ENCODE assay signal across 14 cellular contexts in genomic region chr1:116762781-116763115, GRCh38. TPM values are rescaled to one million over a fixed set of nuclear protein-coding genes. Genes with fewer than 3 reads are reported as not detected.
DNase-seq lines count a peak whose midpoint lies in the region; TF ChIP-seq lines count a peak whose summit lies in the region.
"Had no signal": no experiment of that assay in that cellular context is flagged by ENCODE, and none has a peak within 500 bp of the region (broad histone marks: within the 10 kb centered on the region; RNA-seq: fewer than 3 reads in every experiment).

No MANE protein-coding gene starts in this region.

- peak overlapping the region; percentile 73 for H2AFZ ChIP-seq in OCI-LY7 (ENCODE audit: low read length)
- H2AFZ ChIP-seq in neural progenitor cell (replicated peaks) = no peak overlapping the region
- H2AFZ ChIP-seq: GM23248 had no signal

- peaks cover 9% of the 10 kb centered on the region for H3K4me1 ChIP-seq in OCI-LY7 (ENCODE audit: insufficient read depth, low read length, poor library complexity, severe bottlenecking)
- no peaks in the 10 kb centered on the region for H3K4me1 ChIP-seq in neural progenitor cell

- no TSS peak for BruUV-seq in OCI-LY7 (replicated peaks; lab: Mats Ljungman, UMichigan)

- H3K9me3 ChIP-seq in OCI-LY7 (ENCODE audit: low read length) (peaks cover 7% of the 10 kb centered on the region; the same call in 1 of the 2 replicates), neural progenitor cell (ENCODE audit: low read depth) (no peaks in the 10 kb centered on the region), MG63 (peaks cover 2% of the 10 kb centered on the region; the same call in 1 of the 2 replicates)

- H3K4me2 ChIP-seq in OCI-LY7 (ENCODE audit: low read length) = no peak overlapping the region
- H3K4me2 ChIP-seq in neural progenitor cell = no peak overlapping the region

- intact Hi-C loops in OCI-LY7 (cut with micrococcal nuclease; ENCODE audit: unreplicated experiment) = no loop called here

- H3K4me1 Mint-ChIP-seq in T-helper 1 cell treated with Interleukin-12 subunit alpha and Interleukin-12 subunit beta and Interleukin-4 antibody, amounts not matched to agents 30 μg/mL and 1 μg/mL, for 36 hours (ENCODE audit: low read depth) = peaks cover 75% of the 10 kb centered on the region
- H3K4me1 Mint-ChIP-seq in brain (peaks cover 19% of the 10 kb centered on the region), neural progenitor cell (peaks cover 20% of the 10 kb centered on the region)

- H3K27ac Mint-ChIP-seq in T-helper 1 cell treated with Interleukin-12 subunit alpha and Interleukin-12 subunit beta and Interleukin-4 antibody, amounts not matched to agents 30 μg/mL and 1 μg/mL, for 36 hours = peak overlapping the region; percentile 99
- H3K27ac Mint-ChIP-seq in brain (peak overlapping the region in 4 of 5 experiments; percentile 38 to 84 (median 60)), neural progenitor cell (peak overlapping the region; percentile 96)

- no peak for DNase-seq in T-helper 1 cell
- no peak for DNase-seq in OCI-LY7 (ENCODE audit: low spot score)
- DNase-seq in neural progenitor cell (ENCODE audit: low spot score) = no peak
- DNase-seq in iPS-NIHi7 (ENCODE audit: extremely low spot score) = no peak
- DNase-seq in MG63 = no peak
- no peak for DNase-seq in NCI-H1436 treated with DMSO at 0.1 percent for 48 hours (lab: John Stamatoyannopoulos, UW)
- DNase-seq: NCI-H1436, RPMI8226 had no signal

- no peaks in the 10 kb centered on the region for H3K79me2 ChIP-seq in OCI-LY7 (ENCODE audit: insufficient read depth, low read depth, low read length)
- H3K79me2 ChIP-seq in neural progenitor cell (ENCODE audit: low read depth) = no peaks in the 10 kb centered on the region

- CTCF ChIA-PET in OCI-LY7 (lab: Charles Lee; ENCODE audit: unreplicated experiment) = no interaction called here

- H3K27me3 ChIP-seq in neural progenitor cell = no peaks in the 10 kb centered on the region
- no peaks in the 10 kb centered on the region for H3K27me3 ChIP-seq in MG63

- no peaks in the 10 kb centered on the region for H3K27me3 Mint-ChIP-seq in T-helper 1 cell treated with Interleukin-12 subunit alpha and Interleukin-12 subunit beta and Interleukin-4 antibody, amounts not matched to agents 30 μg/mL and 1 μg/mL, for 36 hours (ENCODE audit: low read depth)
- H3K27me3 Mint-ChIP-seq in brain (no peaks in the 10 kb centered on the region), neural progenitor cell (ENCODE audit: insufficient read depth, low read depth) (peaks cover 2% of the 10 kb centered on the region)

- POLR2A ChIA-PET in OCI-LY7 (lab: Charles Lee) = interaction anchor here (0.5 kb wide), 1 partner anchor 14 kb away, joined by 5 read pairs; no protein-coding TSS in a partner anchor

- no peak overlapping the region for H3K4me3 ChIP-seq in OCI-LY7 (ENCODE audit: low read depth, low read length, poor library complexity, severe bottlenecking)
- no peak overlapping the region for H3K4me3 ChIP-seq in neural progenitor cell
- H3K4me3 ChIP-seq in MG63 = no peak overlapping the region
- H3K4me3 ChIP-seq: GM23248 had no signal

- no peak overlapping the region for H3K27ac ChIP-seq in OCI-LY7 (ENCODE audit: low read depth, low read length, poor library complexity, severe bottlenecking)
- H3K27ac ChIP-seq in neural progenitor cell = no peak overlapping the region
- H3K27ac ChIP-seq: 22Rv1, GM23248 had no signal

- H3K9me3 Mint-ChIP-seq in T-helper 1 cell treated with Interleukin-12 subunit alpha and Interleukin-12 subunit beta and Interleukin-4 antibody, amounts not matched to agents 30 μg/mL and 1 μg/mL, for 36 hours = no peaks in the 10 kb centered on the region
- H3K9me3 Mint-ChIP-seq in brain (peaks cover 0 to 6% (median 0%) of the 10 kb centered on the region in 5 experiments), neural progenitor cell (peaks cover 4% of the 10 kb centered on the region)

- no peaks in the 10 kb centered on the region for H3F3A ChIP-seq in neural progenitor cell (ENCODE audit: low read depth)

- peaks cover 95% of the 10 kb centered on the region for H3K36me3 Mint-ChIP-seq in T-helper 1 cell treated with Interleukin-12 subunit alpha and Interleukin-12 subunit beta and Interleukin-4 antibody, amounts not matched to agents 30 μg/mL and 1 μg/mL, for 36 hours (ENCODE audit: low read depth)
- no peaks in the 10 kb centered on the region for H3K36me3 Mint-ChIP-seq in brain
- H3K36me3 Mint-ChIP-seq in neural progenitor cell = no peaks in the 10 kb centered on the region

- H3K4me3 Mint-ChIP-seq in T-helper 1 cell treated with Interleukin-12 subunit alpha and Interleukin-12 subunit beta and Interleukin-4 antibody, amounts not matched to agents 30 μg/mL and 1 μg/mL, for 36 hours = peak overlapping the region; percentile 87
- H3K4me3 Mint-ChIP-seq in brain = peak overlapping the region in 1 of 5 experiments; percentile 37
- no peak overlapping the region for H3K4me3 Mint-ChIP-seq in neural progenitor cell

- no peak overlapping the region for H3K9ac ChIP-seq in neural progenitor cell
- H3K9ac ChIP-seq: GM23248 had no signal

- H3K9me2 ChIP-seq in OCI-LY7 (ENCODE audit: insufficient read depth, low read length) = no peaks in the 10 kb centered on the region

- H3K36me3 ChIP-seq in OCI-LY7 (ENCODE audit: insufficient read depth, low read length) (no peaks in the 10 kb centered on the region), neural progenitor cell (no peaks in the 10 kb centered on the region), MG63 (no peaks in the 10 kb centered on the region)

- TF ChIP-seq CTCF in OCI-LY7 (conservative IDR thresholded peaks at IDR 0.05; ENCODE audit: low read length) (no peak), brain (conservative IDR thresholded peaks at IDR 0.05) (no peak), neural progenitor cell (IDR thresholded peaks at IDR 0.05) (no peak)

- no peaks in the 10 kb centered on the region for H4K20me1 ChIP-seq in OCI-LY7 (ENCODE audit: insufficient read depth, low read length)
- no peaks in the 10 kb centered on the region for H4K20me1 ChIP-seq in neural progenitor cell (ENCODE audit: low read depth)

RNA-seq across cellular contexts. Expression of gene CD2, which starts 8.5 kb away (rescaled TPM):
- not detected in 2 replicates for total RNA-seq in OCI-LY7 (2014; rRNA removed; shearing (Covaris generic))
- total RNA-seq in OCI-LY7 (2022) (not detected in 2 replicates), neural progenitor cell (ENCODE audit: low replicate concordance) (0.71 and 1.5 TPM in 2 replicates)
- 0.27 TPM for polyA plus RNA-seq in brain (ENCODE audit: insufficient read depth, low read depth, low replicate concordance)
- not detected in 2 replicates for total RNA-seq in MG63 (2014; rRNA removed; shearing (Covaris generic); ENCODE audit: low replicate concordance)
- total RNA-seq: G401, GM23248, renal cortical epithelial cell had no signal
- polyA plus RNA-seq: GM23248 had no signal
